1 cellular context compared by ENCODE assay signal in genomic region chr19:51798958-51799310, GRCh38.
TF ChIP-seq lines count a peak whose summit lies in the region.

No MANE protein-coding gene starts in this region.

TF ChIP-seq in HCT116, 20 proteins besides CTCF, POLR2A, EP300 and RAD21 (continued from another document):
- TF ChIP-seq, protein P1, sequence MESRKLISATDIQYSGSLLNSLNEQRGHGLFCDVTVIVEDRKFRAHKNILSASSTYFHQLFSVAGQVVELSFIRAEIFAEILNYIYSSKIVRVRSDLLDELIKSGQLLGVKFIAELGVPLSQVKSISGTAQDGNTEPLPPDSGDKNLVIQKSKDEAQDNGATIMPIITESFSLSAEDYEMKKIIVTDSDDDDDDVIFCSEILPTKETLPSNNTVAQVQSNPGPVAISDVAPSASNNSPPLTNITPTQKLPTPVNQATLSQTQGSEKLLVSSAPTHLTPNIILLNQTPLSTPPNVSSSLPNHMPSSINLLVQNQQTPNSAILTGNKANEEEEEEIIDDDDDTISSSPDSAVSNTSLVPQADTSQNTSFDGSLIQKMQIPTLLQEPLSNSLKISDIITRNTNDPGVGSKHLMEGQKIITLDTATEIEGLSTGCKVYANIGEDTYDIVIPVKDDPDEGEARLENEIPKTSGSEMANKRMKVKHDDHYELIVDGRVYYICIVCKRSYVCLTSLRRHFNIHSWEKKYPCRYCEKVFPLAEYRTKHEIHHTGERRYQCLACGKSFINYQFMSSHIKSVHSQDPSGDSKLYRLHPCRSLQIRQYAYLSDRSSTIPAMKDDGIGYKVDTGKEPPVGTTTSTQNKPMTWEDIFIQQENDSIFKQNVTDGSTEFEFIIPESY (IDR thresholded peaks at IDR 0.05; ENCODE audit: extremely low read depth, insufficient replicate concordance, low read length), result no peak
- TF ChIP-seq ZFX (IDR thresholded peaks at IDR 0.05), result no peak
- TF ChIP-seq, protein P2, sequence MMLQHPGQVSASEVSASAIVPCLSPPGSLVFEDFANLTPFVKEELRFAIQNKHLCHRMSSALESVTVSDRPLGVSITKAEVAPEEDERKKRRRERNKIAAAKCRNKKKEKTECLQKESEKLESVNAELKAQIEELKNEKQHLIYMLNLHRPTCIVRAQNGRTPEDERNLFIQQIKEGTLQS (IDR thresholded peaks at IDR 0.05), result no peak
- TF ChIP-seq EGR1 (IDR thresholded peaks at IDR 0.05; ENCODE audit: low read depth), result no peak
- TF ChIP-seq ELF1 (IDR thresholded peaks at IDR 0.05; ENCODE audit: borderline replicate concordance, low read depth), result no peak
